In genomic region chr17:49621946-49622529, GRCh38 we compare ENCODE assay signal across 28 cellular contexts. TPM values are rescaled to one million over a fixed set of nuclear protein-coding genes. Genes with fewer than 3 reads are reported as not detected.
DNase-seq lines count a peak whose midpoint lies in the region; ATAC-seq, FAIRE-seq and TF ChIP-seq lines count a peak whose summit lies in the region.
"Had no signal": no experiment of that assay in that cellular context is flagged by ENCODE, and none has a peak within 500 bp of the region (broad histone marks: within the 10 kb centered on the region; RNA-seq: fewer than 3 reads in every experiment).

No MANE protein-coding gene starts in this region.

- H3K36me3 ChIP-seq in right atrium auricular region (peaks cover 60% of the 10 kb centered on the region), muscle layer of duodenum (ENCODE audit: control insufficient read depth in 1 of 2, insufficient read depth in 2 of 2, low read length in 2 of 2) (peaks cover 38 to 45% of the 10 kb centered on the region in 2 donors), transverse colon (peaks cover 0 to 46% (median 19%) of the 10 kb centered on the region in 4 donors)

- H3K4me3 ChIP-seq in right atrium auricular region (no peak overlapping the region), muscle layer of duodenum (ENCODE audit: low read depth in 1 of 2, low read length in 2 of 2) (no peak overlapping the region), transverse colon (no peak overlapping the region)
- H3K4me3 ChIP-seq: SK-N-MC had no signal

- H3K27me3 ChIP-seq in right atrium auricular region = no peaks in the 10 kb centered on the region
- H3K27me3 ChIP-seq in muscle layer of duodenum (ENCODE audit: low read depth, low read length) = no peaks in the 10 kb centered on the region
- no peaks in the 10 kb centered on the region for H3K27me3 ChIP-seq in transverse colon

- no peak for FAIRE-seq in urothelium cell line (lab: Jason Lieb, UNC)
- FAIRE-seq: bronchial epithelial cell, keratinocyte had no signal

- peak overlapping the region; percentile 31 to 65 for H3K27ac ChIP-seq in right atrium auricular region
- H3K27ac ChIP-seq in muscle layer of duodenum (ENCODE audit: low read length) = peak overlapping the region; percentile 3
- peak overlapping the region in 3 of 4 donors; percentile 15 to 31 (median 21) for H3K27ac ChIP-seq in transverse colon
- H3K27ac ChIP-seq: SK-N-MC had no signal

- TF ChIP-seq POLR2A in transverse colon (IDR thresholded peaks at IDR 0.05) = no peak

- H3K4me3 Mint-ChIP-seq in T-helper 1 cell treated with Interleukin-12 subunit alpha and Interleukin-12 subunit beta and Interleukin-4 antibody, amounts not matched to agents 30 μg/mL and 1 μg/mL, for 36 hours = no peak overlapping the region
- H3K4me3 Mint-ChIP-seq: stimulated activated naive CD8-positive, alpha-beta T cell treated with anti-CD3 and anti-CD28 coated beads, Interleukin-15, Interleukin-2, amounts not matched to agents 100 ng/mL and 50 ng/mL, for 24 hours; type B pancreatic cell had no signal

- 71 to 80% methylated on average over 2 of the region's 2 CpGs for WGBS in transverse colon (ENCODE audit: low coverage in 1 of 2), 2 donors

- TF ChIP-seq EP300 in transverse colon (IDR thresholded peaks at IDR 0.05; ENCODE audit: low read depth) = no peak

- H3K4me1 ChIP-seq in right atrium auricular region (peaks cover 0 to 73% of the 10 kb centered on the region in 2 donors), muscle layer of duodenum (ENCODE audit: control insufficient read depth in 1 of 2, insufficient read depth in 2 of 2, low read length in 2 of 2) (peaks cover 4 to 53% of the 10 kb centered on the region in 2 donors), transverse colon (peaks cover 5 to 34% (median 14%) of the 10 kb centered on the region in 4 donors)

- in situ Hi-C loops in transverse colon (cut with MboI; ENCODE audit: low pct_ligation_motif_present in 1 of 4, low pct_unique_long_range_greater_than_20kb in 1 of 4, low sequenced_read_pairs in 3 of 4) = no loop called here

- TF ChIP-seq CTCF in right atrium auricular region (IDR thresholded peaks at IDR 0.05) = no peak
- TF ChIP-seq CTCF in transverse colon (IDR thresholded peaks at IDR 0.05) = no peak

- H3K9me3 Mint-ChIP-seq in T-helper 1 cell treated with Interleukin-12 subunit alpha and Interleukin-12 subunit beta and Interleukin-4 antibody, amounts not matched to agents 30 μg/mL and 1 μg/mL, for 36 hours = no peaks in the 10 kb centered on the region
- H3K9me3 Mint-ChIP-seq: stimulated activated naive CD8-positive, alpha-beta T cell treated with anti-CD3 and anti-CD28 coated beads, Interleukin-15, Interleukin-2, amounts not matched to agents 100 ng/mL and 50 ng/mL, for 24 hours; type B pancreatic cell had no signal

- no peaks in the 10 kb centered on the region for H3K27me3 Mint-ChIP-seq in T-helper 1 cell treated with Interleukin-12 subunit alpha and Interleukin-12 subunit beta and Interleukin-4 antibody, amounts not matched to agents 30 μg/mL and 1 μg/mL, for 36 hours (ENCODE audit: low read depth)
- H3K27me3 Mint-ChIP-seq: stimulated activated naive CD8-positive, alpha-beta T cell treated with anti-CD3 and anti-CD28 coated beads, Interleukin-15, Interleukin-2, amounts not matched to agents 100 ng/mL and 50 ng/mL, for 24 hours; type B pancreatic cell had no signal

- H3K9me3 ChIP-seq in right atrium auricular region (no peaks in the 10 kb centered on the region), muscle layer of duodenum (ENCODE audit: control insufficient read depth in 1 of 2, low read length in 2 of 2) (no peaks in the 10 kb centered on the region), transverse colon (no peaks in the 10 kb centered on the region)

- peaks cover 25% of the 10 kb centered on the region for H3K4me1 Mint-ChIP-seq in T-helper 1 cell treated with Interleukin-12 subunit alpha and Interleukin-12 subunit beta and Interleukin-4 antibody, amounts not matched to agents 30 μg/mL and 1 μg/mL, for 36 hours (ENCODE audit: low read depth)

- DNase-seq in T-helper 1 cell (no peak), right atrium auricular region (ENCODE audit: low spot score) (no peak), left cardiac atrium (no peak), transverse colon (no peak), CD1c-positive myeloid dendritic cell (ENCODE audit: extremely low spot score) (no peak), urothelium cell line (ENCODE audit: low spot score) (no peak)
- DNase-seq: 8988T; activated CD4-positive, alpha-beta T cell treated with anti-CD3 and anti-CD28 coated beads for 48 hours; activated CD8-positive, alpha-beta memory T cell treated with anti-CD3 and anti-CD28 coated beads, Interleukin-2, amount 50 U/mL, for 48 hours; activated effector memory CD4-positive, alpha-beta T cell treated with anti-CD3 and anti-CD28 coated beads, Interleukin-2, amount 50 U/mL, for 16 hours; amniotic stem cell; DMS79; erythroblast; foreskin melanocyte; NCI-H1694; NCI-H2171 treated with DMSO at 0.1 percent for 48 hours; NCI-H526 treated with DMSO at 0.1 percent for 48 hours; occipital lobe; stimulated activated CD4-positive, alpha-beta T cell treated with anti-CD3 and anti-CD28 coated beads, Interleukin-2, amount 100 ng/mL, for 48 hours had no signal

- H3K36me3 Mint-ChIP-seq in T-helper 1 cell treated with Interleukin-12 subunit alpha and Interleukin-12 subunit beta and Interleukin-4 antibody, amounts not matched to agents 30 μg/mL and 1 μg/mL, for 36 hours (ENCODE audit: low read depth) = peaks cover 30% of the 10 kb centered on the region

- H3K27ac Mint-ChIP-seq in T-helper 1 cell treated with Interleukin-12 subunit alpha and Interleukin-12 subunit beta and Interleukin-4 antibody, amounts not matched to agents 30 μg/mL and 1 μg/mL, for 36 hours = peak overlapping the region; percentile 22
- H3K27ac Mint-ChIP-seq: stimulated activated naive CD8-positive, alpha-beta T cell treated with anti-CD3 and anti-CD28 coated beads, Interleukin-15, Interleukin-2, amounts not matched to agents 100 ng/mL and 50 ng/mL, for 24 hours; type B pancreatic cell had no signal

- intact Hi-C loops in left cardiac atrium (cut with DNase I) = no loop called here
- intact Hi-C loops in transverse colon (cut with DNase I; ENCODE audit: low total_unique reads) = no loop called here

- ATAC-seq in left cardiac atrium = no peak
- ATAC-seq: HCT116 had no signal

RNA-seq across cellular contexts. Expression of gene NXPH3, which starts 46.4 kb away (rescaled TPM):
- total RNA-seq in right atrium auricular region = 1 to 10 TPM; 3.4 to 8.8 TPM
- 1 to 10 TPM; 3.6 to 6.5 TPM for total RNA-seq in left cardiac atrium
- 1 to 10 TPM in 2 of 4 donors, under 1 TPM in 2; 0.20 to 4.6 (median 2.6) TPM for total RNA-seq in transverse colon
- total RNA-seq: bronchial epithelial cell, RPMI7951 had no signal

RNA-seq across cellular contexts. Expression of gene SPOP, which starts 55.9 kb away (rescaled TPM):
- total RNA-seq in right atrium auricular region (10 to 100 TPM; 40.9 to 71.8 TPM), left cardiac atrium (10 to 100 TPM; 60.5 to 69.5 TPM), transverse colon (100 to 1,000 TPM in 1 of 4 donors, 10 to 100 TPM in 3; 75.6 to 352 (median 95.3) TPM)
